In the genomic region with DNA sequence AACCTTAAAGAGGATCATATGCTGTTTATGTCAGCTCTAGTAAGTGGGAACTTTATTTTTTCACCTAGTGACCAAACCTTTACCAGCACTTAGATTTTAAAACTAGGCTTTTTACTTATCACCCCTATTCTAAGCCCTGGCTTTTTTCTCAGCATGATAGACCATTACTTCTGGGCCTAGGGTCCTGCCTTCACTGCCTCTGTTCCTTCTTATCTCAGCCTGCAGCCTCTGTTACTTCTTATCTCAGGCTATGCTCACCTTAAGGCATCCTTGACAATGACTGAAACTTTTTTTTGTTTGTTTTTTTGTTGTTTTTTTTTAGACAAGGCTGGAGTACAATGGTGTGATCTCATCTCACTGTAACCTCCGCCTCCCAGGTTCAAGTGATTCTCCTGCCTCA, we compare ENCODE assay signal across 20 cellular contexts.
"Had no signal": no experiment of that assay in that cellular context is flagged by ENCODE, and none has a peak within 500 bp of the region (broad histone marks: within the 10 kb centered on the region; RNA-seq: fewer than 3 reads in every experiment).

No MANE protein-coding gene starts in this region.

- H3K27ac ChIP-seq: KMS-11, SJCRH30 had no signal

- H3K36me3 ChIP-seq: SJCRH30 had no signal

- ATAC-seq: Panc1, PC-3, Right ventricle myocardium inferior, SK-N-SH treated with all-trans-retinoic acid at 6 μM for 48 hours had no signal

- DNase-seq: Kasumi-1, MM.1S, NCI-H1092 treated with DMSO at 0.1 percent for 48 hours, NCI-H1436, NCI-H187, NCI-H2029, NCI-H2081 treated with DMSO at 0.1 percent for 48 hours, NCI-H2171, NCI-H446, NCI-H510A, NCI-H524 treated with DMSO at 0.1 percent for 48 hours, NCI-H69, NCI-H774, PC-3, SHP77 treated with DMSO at 0.1 percent for 48 hours, SJCRH30 had no signal

- H3K27me3 ChIP-seq: SJCRH30 had no signal

- H3K4me3 ChIP-seq: SJCRH30 had no signal

- H3K9me3 ChIP-seq: SJCRH30 had no signal

- H3K4me1 ChIP-seq: SJCRH30 had no signal
